Comparison of ENCODE assay signal across 7 cellular contexts in genomic region chr3:33074217-33075067, GRCh38. TPM values are rescaled to one million over a fixed set of nuclear protein-coding genes. Genes with fewer than 3 reads are reported as not detected.
DNase-seq lines count a peak whose midpoint lies in the region; TF ChIP-seq lines count a peak whose summit lies in the region.

No MANE protein-coding gene starts in this region.

- no peak overlapping the region for H3K27ac Mint-ChIP-seq in neural crest cell (ENCODE audit: unreplicated experiment)

- no peaks in the 10 kb centered on the region for H3K4me1 ChIP-seq in Peyer's patch
- H3K4me1 ChIP-seq in tibial artery, result peaks cover 0 to 8% (median 2%) of the 10 kb centered on the region in 4 donors

- DNase-seq in HPDE6-E6E7 (ENCODE audit: extremely low spot score) (peak; percentile 39), Peyer's patch (peak in 2 of 3 donors; percentile 69 to 84), activated T-helper 1 cell treated with Interleukin-2 at 50 U/mL for 16 hours (ENCODE audit: low read depth) (peak; percentile 49), fibroblast of mammary gland (ENCODE audit: low read depth) (peak; percentile 74), neural crest cell (ENCODE audit: low read depth, low spot score) (peak; percentile 69), tibial artery (peak in 1 of 2 donors; percentile 46)

- no peaks in the 10 kb centered on the region for H3K9me3 ChIP-seq in Peyer's patch
- H3K9me3 ChIP-seq in tibial artery, result no peaks in the 10 kb centered on the region

- H3K4me1 Mint-ChIP-seq in neural crest cell, result peaks cover 6% of the 10 kb centered on the region

- TF ChIP-seq POLR2A in Peyer's patch (IDR thresholded peaks at IDR 0.05), result no peak

- intact Hi-C loops in tibial artery (cut with DNase I; ENCODE audit: low total_unique reads), result loop anchor here (10.0 kb wide), 1 partner anchor 510 kb away; no protein-coding TSS in a partner anchor

- H3K36me3 ChIP-seq in Peyer's patch, result peaks cover 0 to 18% (median 0%) of the 10 kb centered on the region in 3 donors
- H3K36me3 ChIP-seq in tibial artery, result peaks cover 0 to 15% (median 3%) of the 10 kb centered on the region in 3 donors

- TF ChIP-seq CTCF in GM12874 (IDR thresholded peaks at IDR 0.05; ENCODE audit: insufficient read depth, low read depth, low read length) (peak; percentile 90), Peyer's patch (IDR thresholded peaks at IDR 0.05) (peak; percentile 70 to 89 (median 78)), fibroblast of mammary gland (conservative IDR thresholded peaks at IDR 0.05; ENCODE audit: control insufficient read depth, insufficient read depth, low read depth, low read length) (peak; percentile 99), neural crest cell (conservative IDR thresholded peaks at IDR 0.05) (peak; percentile 90), tibial artery (IDR thresholded peaks at IDR 0.05) (peak; percentile 63 to 72)

- no peaks in the 10 kb centered on the region for H3K27me3 ChIP-seq in Peyer's patch
- no peaks in the 10 kb centered on the region for H3K27me3 ChIP-seq in tibial artery

- peaks cover 2% of the 10 kb centered on the region for H3K36me3 Mint-ChIP-seq in neural crest cell (ENCODE audit: low read depth)

- no peaks in the 10 kb centered on the region for H3K9me3 Mint-ChIP-seq in neural crest cell

- no peak overlapping the region for H3K4me3 Mint-ChIP-seq in neural crest cell

- no peaks in the 10 kb centered on the region for H3K27me3 Mint-ChIP-seq in neural crest cell (ENCODE audit: low read depth)

- H3K4me3 ChIP-seq in Peyer's patch (no peak overlapping the region), fibroblast of mammary gland (ENCODE audit: control insufficient read depth, low read depth, low read length) (no peak overlapping the region), tibial artery (no peak overlapping the region)

- no peak overlapping the region for H3K27ac ChIP-seq in Peyer's patch
- H3K27ac ChIP-seq in tibial artery, result no peak overlapping the region

RNA-seq across cellular contexts. Expression of gene GLB1, which starts 22.5 kb away (rescaled TPM):
- 100 to 1,000 TPM in 1 of 4 donors, 10 to 100 TPM in 3; 59.4 to 179 (median 66.7) TPM for total RNA-seq in Peyer's patch
- 42.7 and 44.9 TPM in 2 replicates for total RNA-seq in neural crest cell

RNA-seq across cellular contexts. Expression of gene TMPPE, which starts 22.5 kb away (rescaled TPM):
- 10 to 100 TPM in 3 of 4 donors, 1 to 10 TPM in 1; 3.3 to 19.8 (median 18.2) TPM for total RNA-seq in Peyer's patch
- total RNA-seq in neural crest cell, result 5.2 and 5.3 TPM in 2 replicates

RNA-seq across cellular contexts. Expression of gene CRTAP, which starts 39.4 kb away (rescaled TPM):
- total RNA-seq in Peyer's patch (100 to 1,000 TPM in 1 of 4 donors, 10 to 100 TPM in 3; 32.9 to 127 (median 46.4) TPM), neural crest cell (147 and 151 TPM in 2 replicates)
